In the genomic region with DNA sequence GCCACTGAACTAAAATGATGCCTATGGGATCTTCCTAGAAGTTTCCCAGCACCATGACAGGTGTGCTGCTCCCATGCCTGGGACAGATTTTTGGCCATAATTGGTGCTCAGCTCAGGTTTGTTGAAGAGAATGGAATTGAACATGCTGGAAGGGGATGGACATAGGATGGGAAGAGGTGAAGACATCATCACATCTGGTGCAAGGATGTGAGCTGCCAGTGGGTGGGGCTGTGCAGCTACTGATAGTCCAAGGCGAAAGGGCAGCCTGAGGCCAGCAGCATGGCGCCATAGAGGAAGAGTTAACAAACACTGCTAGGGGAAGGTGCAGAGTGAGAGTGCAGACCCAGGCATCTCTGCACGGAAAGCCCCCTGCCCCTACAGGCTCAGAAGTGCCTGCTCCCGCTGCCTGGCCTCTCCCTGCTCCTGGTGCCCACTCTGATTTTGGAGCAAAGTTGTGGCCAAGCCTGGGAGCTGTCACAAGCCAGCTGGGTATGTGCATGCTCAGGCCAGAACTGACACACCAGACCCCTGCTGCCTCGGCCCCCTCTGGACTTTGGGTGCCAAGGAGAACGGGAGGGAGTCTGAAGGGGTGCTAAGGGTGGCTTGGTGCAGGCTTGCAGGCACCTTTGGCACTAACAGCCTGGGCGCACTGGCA, we compare ENCODE assay signal across 10 cellular contexts.
DNase-seq lines count a peak whose midpoint lies in the region; ATAC-seq and TF ChIP-seq lines count a peak whose summit lies in the region.
"Had no signal": no experiment of that assay in that cellular context is flagged by ENCODE, and none has a peak within 500 bp of the region (broad histone marks: within the 10 kb centered on the region; RNA-seq: fewer than 3 reads in every experiment).

No MANE protein-coding gene starts in this region.

- no peaks in the 10 kb centered on the region for H3K36me3 ChIP-seq in brain microvascular endothelial cell (replicated peaks)
- H3K36me3 ChIP-seq: neutrophil had no signal

- CTCF ChIA-PET in CD4-positive, alpha-beta T cell (lab: Charles Lee), result no interaction called here

- in situ Hi-C loops in brain microvascular endothelial cell (cut with HindIII; ENCODE audit: low pct_ligation_motif_present, low sequenced_read_pairs), result loop anchor here (25.0 kb wide), 1 partner anchor 207 kb away; no protein-coding TSS in a partner anchor

- intact Hi-C loops in CD4-positive, alpha-beta T cell (cut with DNase I, micrococcal nuclease), result no loop called here

- H3K27me3 Mint-ChIP-seq in CD4-positive, alpha-beta T cell, result peaks cover 10% of the 10 kb centered on the region

- peak; percentile 73 for DNase-seq in DMS153 (lab: John Stamatoyannopoulos, UW)
- DNase-seq in HFF-Myc (ENCODE audit: extremely low read depth, low read depth), result no peak
- peak; percentile 25 for DNase-seq in NCI-H748 treated with DMSO at 0.1 percent for 48 hours (lab: John Stamatoyannopoulos, UW)
- DNase-seq in brain microvascular endothelial cell, result peak; percentile 60
- DNase-seq in left lobe of liver (ENCODE audit: low spot score), result no peak
- DNase-seq in CD4-positive, alpha-beta T cell, result no peak

- peak; percentile 80 for ATAC-seq in left lobe of liver
- no peak for ATAC-seq in HG03095 (IDR thresholded peaks at IDR 0.05; ENCODE audit: unreplicated experiment)
- ATAC-seq in HG02884 (IDR thresholded peaks at IDR 0.05; ENCODE audit: unreplicated experiment), result no peak
- ATAC-seq in CD4-positive, alpha-beta T cell (ENCODE audit: poor library complexity), result no peak

- H3K36me3 Mint-ChIP-seq in CD4-positive, alpha-beta T cell (ENCODE audit: low read depth), result no peaks in the 10 kb centered on the region

- H3K4me1 Mint-ChIP-seq in CD4-positive, alpha-beta T cell (ENCODE audit: low read depth), result no peaks in the 10 kb centered on the region

- no peaks in the 10 kb centered on the region for H3K9me3 ChIP-seq in CD4-positive, alpha-beta T cell (ENCODE audit: control insufficient read depth, low read length)
- H3K9me3 ChIP-seq: neutrophil had no signal

- peaks cover 4% of the 10 kb centered on the region for H3K27me3 ChIP-seq in brain microvascular endothelial cell (replicated peaks)
- no peaks in the 10 kb centered on the region for H3K27me3 ChIP-seq in CD4-positive, alpha-beta T cell (ENCODE audit: control insufficient read depth, insufficient read depth, low read length)

- H3K4me3 ChIP-seq in HFF-Myc (replicated peaks; ENCODE audit: low read depth, low read length) (no peak overlapping the region), brain microvascular endothelial cell (ENCODE audit: low read depth, low read length) (no peak overlapping the region)

- H3K27ac Mint-ChIP-seq in CD4-positive, alpha-beta T cell, result no peak overlapping the region
- H3K27ac Mint-ChIP-seq: T-helper 1 cell treated with Interleukin-12 subunit alpha and Interleukin-12 subunit beta and Interleukin-4 antibody, amounts not matched to agents 30 μg/mL and 1 μg/mL, for 36 hours had no signal

- H3K27ac ChIP-seq in brain microvascular endothelial cell, result no peak overlapping the region
- no peak overlapping the region for H3K27ac ChIP-seq in CD4-positive, alpha-beta T cell (ENCODE audit: low read depth, low read length)
- H3K27ac ChIP-seq: neutrophil had no signal

- H3K9me3 Mint-ChIP-seq in CD4-positive, alpha-beta T cell, result no peaks in the 10 kb centered on the region
- H3K9me3 Mint-ChIP-seq: T-helper 1 cell treated with Interleukin-12 subunit alpha and Interleukin-12 subunit beta and Interleukin-4 antibody, amounts not matched to agents 30 μg/mL and 1 μg/mL, for 36 hours had no signal

- TF ChIP-seq CTCF in HFF-Myc (IDR thresholded peaks at IDR 0.05; ENCODE audit: low read depth, low read length, missing control alignments) (peak; percentile 61), brain microvascular endothelial cell (IDR thresholded peaks at IDR 0.05; ENCODE audit: low read depth, low read length, missing control alignments) (peak; percentile 82)
- TF ChIP-seq CTCF in CD4-positive, alpha-beta T cell (IDR thresholded peaks at IDR 0.05), result no peak

- POLR2A ChIA-PET in CD4-positive, alpha-beta T cell (lab: Charles Lee), result no interaction called here

- no peak overlapping the region for H3K4me3 Mint-ChIP-seq in CD4-positive, alpha-beta T cell
- H3K4me3 Mint-ChIP-seq: T-helper 1 cell treated with Interleukin-12 subunit alpha and Interleukin-12 subunit beta and Interleukin-4 antibody, amounts not matched to agents 30 μg/mL and 1 μg/mL, for 36 hours had no signal

Comparison
In these comparisons a context has a peak if more than half of its experiments do, and no peak if none do; other contexts are left out.
1. DNase-seq: peak in DMS153 (single experiment), NCI-H748 treated with DMSO at 0.1 percent for 48 hours (single experiment) and brain microvascular endothelial cell (single experiment); none in HFF-Myc (single experiment), left lobe of liver (single experiment) and CD4-positive, alpha-beta T cell (0 of 10).